In genomic region chr1:109393602-109394233, GRCh38 we compare ENCODE assay signal across 13 cellular contexts. TPM values are rescaled to one million over a fixed set of nuclear protein-coding genes. Genes with fewer than 3 reads are reported as not detected.
DNase-seq lines count a peak whose midpoint lies in the region; ATAC-seq and TF ChIP-seq lines count a peak whose summit lies in the region.
"Had no signal": no experiment of that assay in that cellular context is flagged by ENCODE, and none has a peak within 500 bp of the region (broad histone marks: within the 10 kb centered on the region; RNA-seq: fewer than 3 reads in every experiment).

No MANE protein-coding gene starts in this region.

- no peaks in the 10 kb centered on the region for H3K27me3 ChIP-seq in gastroesophageal sphincter
- H3K27me3 ChIP-seq in rectal smooth muscle tissue (ENCODE audit: control insufficient read depth, insufficient read depth, low read length) = no peaks in the 10 kb centered on the region

- TF ChIP-seq CTCF in 22Rv1 (IDR thresholded peaks at IDR 0.05) = no peak
- no peak for TF ChIP-seq CTCF in gastroesophageal sphincter (IDR thresholded peaks at IDR 0.05)

- ATAC-seq in gastroesophageal sphincter = no peak
- no peak for ATAC-seq in HG03175 (IDR thresholded peaks at IDR 0.05; ENCODE audit: unreplicated experiment)
- no peak for ATAC-seq in GM18870 (IDR thresholded peaks at IDR 0.05; ENCODE audit: unreplicated experiment)
- ATAC-seq: stimulated activated effector memory CD8-positive, alpha-beta T cell treated with anti-CD3 and anti-CD28 coated beads, Interleukin-12 subunit alpha, Interleukin-12 subunit beta, amount 100 ng/mL, for 72 hours had no signal

- H3K9me3 ChIP-seq in SK-N-MC (ENCODE audit: low read depth, low read length) (no peaks in the 10 kb centered on the region), gastroesophageal sphincter (no peaks in the 10 kb centered on the region)

- H3K4me1 ChIP-seq in gastroesophageal sphincter (peaks cover 38 to 89% (median 48%) of the 10 kb centered on the region in 3 donors), rectal smooth muscle tissue (ENCODE audit: control insufficient read depth, insufficient read depth, low read length) (peaks cover 56% of the 10 kb centered on the region)

- H3K27ac ChIP-seq in 22Rv1 (peak overlapping the region; percentile 72), SK-N-MC (no peak overlapping the region), gastroesophageal sphincter (peak overlapping the region; percentile 87 to 92 (median 92)), rectal smooth muscle tissue (ENCODE audit: low read depth, low read length) (peak overlapping the region; percentile 91)

- TF ChIP-seq EP300 in gastroesophageal sphincter (IDR thresholded peaks at IDR 0.05) = no peak

- 8 to 35% methylated on average over 1 to 2 of the region's 2 CpGs for WGBS in gastroesophageal sphincter (ENCODE audit: low coverage in 1 of 2), 2 donors

- no peaks in the 10 kb centered on the region for H3K36me3 ChIP-seq in SK-N-MC (ENCODE audit: insufficient read depth, low read length)
- H3K36me3 ChIP-seq in gastroesophageal sphincter = no peaks in the 10 kb centered on the region
- H3K36me3 ChIP-seq in rectal smooth muscle tissue (ENCODE audit: control insufficient read depth, insufficient read depth, low read length) = no peaks in the 10 kb centered on the region

- TF ChIP-seq POLR2A in gastroesophageal sphincter (IDR thresholded peaks at IDR 0.05) = no peak

- H3K9ac ChIP-seq in SK-N-MC (ENCODE audit: insufficient read length) (peak overlapping the region; percentile 14), rectal smooth muscle tissue (ENCODE audit: low read length) (no peak overlapping the region)

- no peak overlapping the region for H3K4me3 ChIP-seq in SK-N-MC
- H3K4me3 ChIP-seq in gastroesophageal sphincter = peak overlapping the region in 1 of 2 donors; percentile 76
- H3K4me3 ChIP-seq in rectal smooth muscle tissue (ENCODE audit: low read length) = no peak overlapping the region

- no peak for DNase-seq in SK-N-MC (ENCODE audit: low read depth, low spot score)
- DNase-seq in activated gamma-delta T cell (lab: John Stamatoyannopoulos, UW) = no peak
- no peak for DNase-seq in anterior cingulate cortex (lab: John Stamatoyannopoulos, UW)
- DNase-seq: activated CD4-positive, alpha-beta T cell treated with anti-CD3 and anti-CD28 coated beads, Interleukin-2, amount 50 U/mL, for 4 hours; activated gamma-delta T cell treated with Interleukin-2 at 50 U/mL for 16 hours; NCI-H1092 treated with DMSO at 0.1 percent for 48 hours; NCI-H82 had no signal

RNA-seq across cellular contexts. Expression of gene SORT1, which starts 4.0 kb away (rescaled TPM):
- 100 to 1,000 TPM in 2 of 4 donors, 10 to 100 TPM in 2; 66.6 to 142 (median 105) TPM for total RNA-seq in gastroesophageal sphincter

RNA-seq across cellular contexts. Expression of gene PSMA5, which starts 32.5 kb away (rescaled TPM):
- total RNA-seq in gastroesophageal sphincter = 10 to 100 TPM; 28.2 to 61.5 (median 30.4) TPM
